15 cellular contexts compared by ENCODE assay signal in genomic region chr20:9147553-9148024, GRCh38.
DNase-seq lines count a peak whose midpoint lies in the region; ATAC-seq, FAIRE-seq and TF ChIP-seq lines count a peak whose summit lies in the region.
"Had no signal": no experiment of that assay in that cellular context is flagged by ENCODE, and none has a peak within 500 bp of the region (broad histone marks: within the 10 kb centered on the region; RNA-seq: fewer than 3 reads in every experiment).

No MANE protein-coding gene starts in this region.

- H4K20me1 ChIP-seq in osteoblast (ENCODE audit: insufficient read depth, low read length): no peaks in the 10 kb centered on the region

- peaks cover 15% of the 10 kb centered on the region for H3K4me1 ChIP-seq in osteoblast (ENCODE audit: insufficient read depth, low read length)
- no peaks in the 10 kb centered on the region for H3K4me1 ChIP-seq in CD8-positive, alpha-beta T cell (ENCODE audit: insufficient read depth, low read length)

- no peak for TF ChIP-seq POLR2A in H54 (IDR thresholded peaks at IDR 0.05; ENCODE audit: low read depth, low read length)

- no peaks in the 10 kb centered on the region for H3K4me1 Mint-ChIP-seq in CD8-positive, alpha-beta T cell (ENCODE audit: low read depth)
- H3K4me1 Mint-ChIP-seq: activated naive CD4-positive, alpha-beta T cell treated with anti-CD3 and anti-CD28 coated beads, Interleukin-2, amount 10 ng/mL, durations not matched to agents 7 days and 5 days; CD8-positive, alpha-beta memory T cell; naive B cell had no signal

- CTCF ChIA-PET in CD8-positive, alpha-beta T cell (lab: Charles Lee): no interaction called here

- no peaks in the 10 kb centered on the region for H3K27me3 ChIP-seq in osteoblast (ENCODE audit: insufficient read depth, low read length)
- H3K27me3 ChIP-seq in CD8-positive, alpha-beta T cell (ENCODE audit: insufficient read depth, low read length): no peaks in the 10 kb centered on the region
- H3K27me3 ChIP-seq: MG63 had no signal

- no peak for ATAC-seq in CD8-positive, alpha-beta T cell
- ATAC-seq: Panc1, sciatic nerve had no signal

- H3K27ac Mint-ChIP-seq in CD8-positive, alpha-beta T cell: no peak overlapping the region
- H3K27ac Mint-ChIP-seq: activated naive CD4-positive, alpha-beta T cell treated with anti-CD3 and anti-CD28 coated beads, Interleukin-2, amount 10 ng/mL, durations not matched to agents 7 days and 5 days; CD8-positive, alpha-beta memory T cell; naive B cell had no signal

- DNase-seq in H54 (ENCODE audit: insufficient read length, low spot score): peak; percentile 35
- peak; percentile 16 for DNase-seq in RKO (ENCODE audit: low spot score)
- DNase-seq in epithelial cell of prostate (ENCODE audit: low read depth, low spot score): peak; percentile 8
- DNase-seq in osteoblast (ENCODE audit: insufficient read length, low spot score, missing footprints): peak; percentile 72
- DNase-seq in CD8-positive, alpha-beta T cell: no peak
- DNase-seq in RPMI8226: no peak
- DNase-seq in DMS79 treated with DMSO at 0.1 percent for 48 hours (lab: John Stamatoyannopoulos, UW): no peak
- DNase-seq: activated CD8-positive, alpha-beta memory T cell treated with anti-CD3 and anti-CD28 coated beads for 24 hours; activated naive CD4-positive, alpha-beta T cell treated with anti-CD3 and anti-CD28 coated beads, Interleukin-2, amount 10 ng/mL, durations not matched to agents 7 days and 5 days; CD8-positive, alpha-beta memory T cell; kidney; MG63; naive B cell had no signal

- no peak overlapping the region for H3K4me3 Mint-ChIP-seq in CD8-positive, alpha-beta T cell
- H3K4me3 Mint-ChIP-seq: activated naive CD4-positive, alpha-beta T cell treated with anti-CD3 and anti-CD28 coated beads, Interleukin-2, amount 10 ng/mL, durations not matched to agents 7 days and 5 days; CD8-positive, alpha-beta memory T cell; naive B cell had no signal

- no peak overlapping the region for H3K4me3 ChIP-seq in osteoblast (ENCODE audit: insufficient read depth, low read length)
- no peak overlapping the region for H3K4me3 ChIP-seq in CD8-positive, alpha-beta T cell (ENCODE audit: low read depth, low read length)
- H3K4me3 ChIP-seq: MG63 had no signal

- no peaks in the 10 kb centered on the region for H3K9me3 ChIP-seq in osteoblast (ENCODE audit: low read depth, low read length)
- no peaks in the 10 kb centered on the region for H3K9me3 ChIP-seq in CD8-positive, alpha-beta T cell (ENCODE audit: low read length)
- H3K9me3 ChIP-seq: MG63 had no signal

- no peaks in the 10 kb centered on the region for H3K36me3 Mint-ChIP-seq in CD8-positive, alpha-beta T cell
- H3K36me3 Mint-ChIP-seq: activated naive CD4-positive, alpha-beta T cell treated with anti-CD3 and anti-CD28 coated beads, Interleukin-2, amount 10 ng/mL, durations not matched to agents 7 days and 5 days; CD8-positive, alpha-beta memory T cell; naive B cell had no signal

- H3K79me2 ChIP-seq in osteoblast (ENCODE audit: insufficient read depth, low read length): peaks cover 48% of the 10 kb centered on the region

- H3K27ac ChIP-seq in epithelial cell of prostate (no peak overlapping the region), osteoblast (ENCODE audit: low read depth, low read length) (peak overlapping the region; percentile 41)
- H3K27ac ChIP-seq in CD8-positive, alpha-beta T cell (ENCODE audit: low read depth, low read length): no peak overlapping the region

- peaks cover 12% of the 10 kb centered on the region for H3K9me3 Mint-ChIP-seq in CD8-positive, alpha-beta T cell

- TF ChIP-seq CTCF in osteoblast (IDR thresholded peaks at IDR 0.05; ENCODE audit: extremely low read depth, low read depth, low read length): no peak
- TF ChIP-seq CTCF in CD8-positive, alpha-beta T cell (IDR thresholded peaks at IDR 0.05): no peak

- no peaks in the 10 kb centered on the region for H3K27me3 Mint-ChIP-seq in CD8-positive, alpha-beta T cell (ENCODE audit: low read depth)
- H3K27me3 Mint-ChIP-seq: activated naive CD4-positive, alpha-beta T cell treated with anti-CD3 and anti-CD28 coated beads, Interleukin-2, amount 10 ng/mL, durations not matched to agents 7 days and 5 days; CD8-positive, alpha-beta memory T cell; naive B cell had no signal

- H2AFZ ChIP-seq in osteoblast (ENCODE audit: low read length): no peak overlapping the region

- POLR2A ChIA-PET in CD8-positive, alpha-beta T cell (lab: Charles Lee): no interaction called here

- peak overlapping the region; percentile 31 for H3K4me2 ChIP-seq in osteoblast (ENCODE audit: insufficient read depth, low read length)

- intact Hi-C loops in CD8-positive, alpha-beta T cell (cut with DNase I, micrococcal nuclease): loop anchor here in 1 of 2 experiments (5.0 kb wide), 1 partner anchor 665 kb away; no protein-coding TSS in a partner anchor

- H3K36me3 ChIP-seq in osteoblast (ENCODE audit: insufficient read depth, low read length): no peaks in the 10 kb centered on the region
- no peaks in the 10 kb centered on the region for H3K36me3 ChIP-seq in CD8-positive, alpha-beta T cell (ENCODE audit: insufficient read depth, low read length)
- H3K36me3 ChIP-seq: MG63 had no signal

- peak; percentile 60 for FAIRE-seq in H54 (lab: Jason Lieb, UNC)
- FAIRE-seq: kidney had no signal

Comparison
In these comparisons a context has a peak if more than half of its experiments do, and no peak if none do; other contexts are left out.
1. DNase-seq: peak in H54 (single experiment), RKO (single experiment), epithelial cell of prostate (single experiment) and osteoblast (single experiment); none in CD8-positive, alpha-beta T cell (0 of 7), RPMI8226 (single experiment) and DMS79 treated with DMSO at 0.1 percent for 48 hours (single experiment).